ENCODE assay signal across 8 cellular contexts in genomic region chr5:50501510-50502209, GRCh38.
DNase-seq lines count a peak whose midpoint lies in the region; ATAC-seq and TF ChIP-seq lines count a peak whose summit lies in the region.

No MANE protein-coding gene starts in this region.

- H3K9ac ChIP-seq in DND-41 (ENCODE audit: low read depth, low read length), result peak overlapping the region; percentile 48

- H3K4me3 ChIP-seq in DND-41 (ENCODE audit: low read depth in 1 of 2, low read length in 2 of 2), result peak overlapping the region in 1 of 2 experiments; percentile 34; a peak in 2 of 4 replicates

- H3K36me3 Mint-ChIP-seq in activated T-helper 17 cell treated with anti-CD3 and anti-CD28 coated beads, Interleukin-2, amount 50 U/mL, for 72 hours (ENCODE audit: low read depth), result no peaks in the 10 kb centered on the region

- no peak overlapping the region for H3K27ac Mint-ChIP-seq in activated T-helper 17 cell treated with anti-CD3 and anti-CD28 coated beads, Interleukin-2, amount 50 U/mL, for 72 hours

- peaks cover 39% of the 10 kb centered on the region for H3K4me1 ChIP-seq in DND-41 (ENCODE audit: insufficient read depth, low read length)

- peak overlapping the region; percentile 87 for H3K27ac ChIP-seq in DND-41 (ENCODE audit: low read length)

- ATAC-seq in DND-41 (ENCODE audit: insufficient read depth, low read depth) (peak; percentile 95), GM19468 (IDR thresholded peaks at IDR 0.05; ENCODE audit: extremely low read depth, unreplicated experiment) (peak; percentile 95), HG03442 (IDR thresholded peaks at IDR 0.05; ENCODE audit: unreplicated experiment) (peak; percentile 100)
- peak; percentile 90 for ATAC-seq in activated T-helper 17 cell treated with anti-CD3 and anti-CD28 coated beads, Interleukin-2, amount 50 U/mL, for 72 hours (replicated peaks)

- peaks cover 5% of the 10 kb centered on the region for H3K4me1 Mint-ChIP-seq in activated T-helper 17 cell treated with anti-CD3 and anti-CD28 coated beads, Interleukin-2, amount 50 U/mL, for 72 hours

- H3K27me3 ChIP-seq in DND-41 (ENCODE audit: insufficient read depth, low read length, poor library complexity), result no peaks in the 10 kb centered on the region

- H3K36me3 ChIP-seq in DND-41 (ENCODE audit: insufficient read depth, low read length), result no peaks in the 10 kb centered on the region

- H3K4me2 ChIP-seq in DND-41 (ENCODE audit: insufficient read depth, low read length), result peak overlapping the region; percentile 58

- peak overlapping the region; percentile 31 for H3K4me3 Mint-ChIP-seq in activated T-helper 17 cell treated with anti-CD3 and anti-CD28 coated beads, Interleukin-2, amount 50 U/mL, for 72 hours

- peak overlapping the region; percentile 46 for H2AFZ ChIP-seq in DND-41 (ENCODE audit: low read depth, low read length)

- no peaks in the 10 kb centered on the region for H3K79me2 ChIP-seq in DND-41 (ENCODE audit: insufficient read depth, low read length)

- TF ChIP-seq CTCF in DND-41 (IDR thresholded peaks at IDR 0.05; ENCODE audit: borderline replicate concordance, extremely low read depth, low read length, poor library complexity, severe bottlenecking), result no peak

- CTCF ChIA-PET in HEK293T (lab: Yijun Ruan, JAX), result interaction anchor here (0.7 kb wide), 1 partner anchor 103 kb away, joined by 3 read pairs; no protein-coding TSS in a partner anchor

- DNase-seq in DND-41 (peak; percentile 30), NCI-H1105 treated with DMSO at 0.1 percent for 48 hours (lab: John Stamatoyannopoulos, UW) (no peak), cortex of kidney (lab: John Stamatoyannopoulos, UW) (no peak), HEK293T (ENCODE audit: extremely low spot score) (no peak)
- no peak for DNase-seq in stimulated activated naive CD4-positive, alpha-beta T cell treated with Interleukin-2 at 50 U/mL for 16 hours (lab: John Stamatoyannopoulos, UW)

- H3K9me3 Mint-ChIP-seq in activated T-helper 17 cell treated with anti-CD3 and anti-CD28 coated beads, Interleukin-2, amount 50 U/mL, for 72 hours, result peaks cover 6% of the 10 kb centered on the region

- H3K9me3 ChIP-seq in DND-41 (ENCODE audit: insufficient read depth, low read length, severe bottlenecking), result no peaks in the 10 kb centered on the region

- no peaks in the 10 kb centered on the region for H3K27me3 Mint-ChIP-seq in activated T-helper 17 cell treated with anti-CD3 and anti-CD28 coated beads, Interleukin-2, amount 50 U/mL, for 72 hours

- POLR2A ChIA-PET in HEK293T (lab: Yijun Ruan, JAX), result no interaction called here

- H4K20me1 ChIP-seq in DND-41 (ENCODE audit: insufficient read depth, low read length), result no peaks in the 10 kb centered on the region

TF ChIP-seq in HEK293T, 16 proteins besides CTCF, POLR2A, EP300 and RAD21:
- no peak for TF ChIP-seq SUZ12 (IDR thresholded peaks at IDR 0.05)
- no peak for TF ChIP-seq FOXA1 (IDR thresholded peaks at IDR 0.05)
- no peak for TF ChIP-seq HDGF (IDR thresholded peaks at IDR 0.05; ENCODE audit: borderline replicate concordance)
- TF ChIP-seq ZNF384 (IDR thresholded peaks at IDR 0.05), result no peak
- no peak for TF ChIP-seq CTBP1 (IDR thresholded peaks at IDR 0.05; ENCODE audit: borderline replicate concordance)
- no peak for TF ChIP-seq BHLHE40 (IDR thresholded peaks at IDR 0.05; ENCODE audit: borderline replicate concordance)
- no peak for TF ChIP-seq PKNOX1 (IDR thresholded peaks at IDR 0.05)
- TF ChIP-seq L3MBTL2 (conservative IDR thresholded peaks at IDR 0.05), result no peak
- TF ChIP-seq ELF4 (IDR thresholded peaks at IDR 0.05), result no peak
- no peak for TF ChIP-seq ARNT (IDR thresholded peaks at IDR 0.05)
- TF ChIP-seq FOXM1 (IDR thresholded peaks at IDR 0.05; ENCODE audit: borderline replicate concordance), result no peak
- TF ChIP-seq TARDBP (IDR thresholded peaks at IDR 0.05), result no peak
- no peak for TF ChIP-seq SP1 (IDR thresholded peaks at IDR 0.05)
- TF ChIP-seq LEF1 (IDR thresholded peaks at IDR 0.05; ENCODE audit: borderline replicate concordance), result no peak
- TF ChIP-seq NFRKB (IDR thresholded peaks at IDR 0.05), result no peak
